Comparison of ENCODE assay signal across 17 cellular contexts in the genomic region with DNA sequence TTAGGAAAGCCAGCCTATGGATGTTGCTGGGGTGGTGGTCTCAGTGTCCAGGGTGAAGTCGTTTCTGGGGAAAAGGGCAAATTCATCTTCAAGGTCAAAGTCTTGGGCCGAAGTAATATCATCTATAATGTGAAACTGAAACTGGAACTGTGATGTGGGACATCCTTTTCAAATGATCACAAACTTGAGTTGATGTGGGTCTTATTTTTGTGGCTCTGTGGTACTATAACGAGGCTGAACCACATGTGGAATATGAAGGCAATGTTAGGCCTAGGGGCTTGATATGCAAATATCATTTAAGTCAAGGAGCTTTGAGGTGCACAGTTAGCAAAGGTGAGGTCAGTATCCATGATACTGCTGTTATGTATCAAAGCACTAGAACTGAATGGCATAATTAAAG. TPM values are rescaled to one million over a fixed set of nuclear protein-coding genes. Genes with fewer than 3 reads are reported as not detected.
A peak's percentile ranks its signal among the peaks of the same experiment; 100 is the strongest.
DNase-seq lines count a peak whose midpoint lies in the region; FAIRE-seq and TF ChIP-seq lines count a peak whose summit lies in the region.
"Had no signal": no experiment of that assay in that cellular context is flagged by ENCODE, and none has a peak within 500 bp of the region (broad histone marks: within the 10 kb centered on the region; RNA-seq: fewer than 3 reads in every experiment).

No MANE protein-coding gene starts in this region.

- H3K9me3 Mint-ChIP-seq in activated CD4-positive, alpha-beta T cell treated with anti-CD3 and anti-CD28 coated beads, Interleukin-2, amount 10 ng/mL, durations not matched to agents 24 days and 14 days = peaks cover 46% of the 10 kb centered on the region
- peaks cover 23% of the 10 kb centered on the region for H3K9me3 Mint-ChIP-seq in activated naive CD8-positive, alpha-beta T cell (ENCODE audit: low read depth)

- H3K9me3 ChIP-seq in small intestine (ENCODE audit: control insufficient read depth, low read depth) = no peaks in the 10 kb centered on the region
- H3K9me3 ChIP-seq: neutrophil had no signal

- WGBS in small intestine, 3 donors = 21 to 43% (median 28%) methylated on average over 3 of the region's 3 CpGs

- H3K4me3 ChIP-seq in small intestine (ENCODE audit: low read depth in 1 of 2, low read length in 2 of 2) = no peak overlapping the region
- H3K4me3 ChIP-seq: GM23248, sigmoid colon had no signal

- H3K36me3 Mint-ChIP-seq in activated CD4-positive, alpha-beta T cell treated with anti-CD3 and anti-CD28 coated beads, Interleukin-2, amount 10 ng/mL, durations not matched to agents 24 days and 14 days (ENCODE audit: low read depth) = peaks cover 12% of the 10 kb centered on the region
- peaks cover 18% of the 10 kb centered on the region for H3K36me3 Mint-ChIP-seq in activated naive CD8-positive, alpha-beta T cell

- H3K4me1 Mint-ChIP-seq in activated CD4-positive, alpha-beta T cell treated with anti-CD3 and anti-CD28 coated beads, Interleukin-2, amount 10 ng/mL, durations not matched to agents 24 days and 14 days = peaks cover 16% of the 10 kb centered on the region
- H3K4me1 Mint-ChIP-seq in activated naive CD8-positive, alpha-beta T cell (ENCODE audit: low read depth) = peaks cover 24% of the 10 kb centered on the region

- H3K27ac Mint-ChIP-seq in activated CD4-positive, alpha-beta T cell treated with anti-CD3 and anti-CD28 coated beads, Interleukin-2, amount 10 ng/mL, durations not matched to agents 24 days and 14 days = peak overlapping the region; percentile 8
- H3K27ac Mint-ChIP-seq in activated naive CD8-positive, alpha-beta T cell = peak overlapping the region; percentile 64

- intact Hi-C loops in activated CD4-positive, alpha-beta T cell treated with anti-CD3 and anti-CD28 coated beads, Interleukin-2, amount 10 ng/mL, durations not matched to agents 24 days and 14 days (cut with micrococcal nuclease) = no loop called here

- no peaks in the 10 kb centered on the region for H3K36me3 ChIP-seq in small intestine (ENCODE audit: control insufficient read depth in 2 of 2, insufficient read depth in 2 of 2, low read length in 2 of 2)
- H3K36me3 ChIP-seq: neutrophil, sigmoid colon had no signal

- no peak for FAIRE-seq in small intestine (lab: Jason Lieb, UNC)
- FAIRE-seq: A204.1, astrocyte had no signal

- H3K27ac ChIP-seq in small intestine (ENCODE audit: low read depth in 1 of 2, low read length in 1 of 2) (peak overlapping the region; percentile 29 to 41), substantia nigra (ENCODE audit: low read depth, low read length, poor library complexity, severe bottlenecking) (no peak overlapping the region)
- H3K27ac ChIP-seq: GM23248, neutrophil, sigmoid colon had no signal

- CTCF ChIA-PET in HEK293T (lab: Yijun Ruan, JAX) = no interaction called here

- H3K4me3 Mint-ChIP-seq in activated CD4-positive, alpha-beta T cell treated with anti-CD3 and anti-CD28 coated beads, Interleukin-2, amount 10 ng/mL, durations not matched to agents 24 days and 14 days = peak overlapping the region; percentile 16
- H3K4me3 Mint-ChIP-seq in activated naive CD8-positive, alpha-beta T cell = peak overlapping the region; percentile 46

- peaks cover 0 to 4% of the 10 kb centered on the region in 2 donors for H3K27me3 ChIP-seq in small intestine (ENCODE audit: control insufficient read depth in 2 of 2, insufficient read depth in 2 of 2, low read length in 2 of 2)
- H3K27me3 ChIP-seq: neutrophil, sigmoid colon had no signal

- H3K4me1 ChIP-seq in small intestine (ENCODE audit: control insufficient read depth in 2 of 2, insufficient read depth in 1 of 2, low read depth in 1 of 2, low read length in 1 of 2) = no peaks in the 10 kb centered on the region
- H3K4me1 ChIP-seq: sigmoid colon had no signal

- DNase-seq in activated CD4-positive, alpha-beta T cell treated with anti-CD3 and anti-CD28 coated beads, Interleukin-2, amount 10 ng/mL, durations not matched to agents 24 days and 14 days = peak; percentile 68
- no peak for DNase-seq in activated CD4-positive, alpha-beta T cell treated with anti-CD3 and anti-CD28 coated beads for 1 hour
- DNase-seq in M059J (ENCODE audit: low read depth) (peak; percentile 20), small intestine (peak; percentile 23), HEK293T (ENCODE audit: extremely low spot score) (no peak), T1000 (lab: John Stamatoyannopoulos, UW) (no peak), substantia nigra (lab: John Stamatoyannopoulos, UW) (no peak)
- DNase-seq: dermis blood vessel endothelial cell, GDM1, GM23248, mammary epithelial cell, sigmoid colon had no signal

- POLR2A ChIA-PET in HEK293T (lab: Yijun Ruan, JAX) = no interaction called here

- H3K27me3 Mint-ChIP-seq in activated CD4-positive, alpha-beta T cell treated with anti-CD3 and anti-CD28 coated beads, Interleukin-2, amount 10 ng/mL, durations not matched to agents 24 days and 14 days = no peaks in the 10 kb centered on the region
- no peaks in the 10 kb centered on the region for H3K27me3 Mint-ChIP-seq in activated naive CD8-positive, alpha-beta T cell

TF ChIP-seq in HEK293T, 16 proteins besides CTCF, POLR2A, EP300 and RAD21:
- TF ChIP-seq L3MBTL2 (conservative IDR thresholded peaks at IDR 0.05) (no peak), LEF1 (IDR thresholded peaks at IDR 0.05; ENCODE audit: borderline replicate concordance) (no peak), ARNT (IDR thresholded peaks at IDR 0.05) (no peak), PKNOX1 (IDR thresholded peaks at IDR 0.05) (no peak), NFRKB (IDR thresholded peaks at IDR 0.05) (no peak), FOXM1 (IDR thresholded peaks at IDR 0.05; ENCODE audit: borderline replicate concordance) (no peak), BHLHE40 (IDR thresholded peaks at IDR 0.05; ENCODE audit: borderline replicate concordance) (no peak), SUZ12 (IDR thresholded peaks at IDR 0.05) (no peak), SP1 (IDR thresholded peaks at IDR 0.05) (no peak), TARDBP (IDR thresholded peaks at IDR 0.05) (no peak), FOXA1 (IDR thresholded peaks at IDR 0.05) (no peak), ZNF384 (IDR thresholded peaks at IDR 0.05) (no peak), FOXK2 (IDR thresholded peaks at IDR 0.05) (no peak), CTBP1 (IDR thresholded peaks at IDR 0.05; ENCODE audit: borderline replicate concordance) (no peak), ELF4 (IDR thresholded peaks at IDR 0.05) (no peak), HDGF (IDR thresholded peaks at IDR 0.05; ENCODE audit: borderline replicate concordance) (no peak)

RNA-seq across cellular contexts. Expression of gene CD200R1L, which starts 1.5 kb away (rescaled TPM):
- total RNA-seq in activated CD4-positive, alpha-beta T cell treated with anti-CD3 and anti-CD28 coated beads, Interleukin-2, amount 10 ng/mL, durations not matched to agents 24 days and 14 days = not detected in 2 replicates
- 0.22 TPM in 1 of 2 replicates, not detected in the other for total RNA-seq in M059J (2014; rRNA removed; shearing (Covaris generic))
- not detected for polyA plus RNA-seq in small intestine
- total RNA-seq: astrocyte, dermis blood vessel endothelial cell, GM23248, mammary epithelial cell, sigmoid colon, SK-MEL-5 had no signal
- polyA plus RNA-seq: GM23248, mammary epithelial cell, sigmoid colon had no signal

Comparison
In these comparisons a context has a peak if more than half of its experiments do, and no peak if none do; other contexts are left out.
1. DNase-seq: peak in activated CD4-positive, alpha-beta T cell treated with anti-CD3 and anti-CD28 coated beads, Interleukin-2, amount 10 ng/mL, durations not matched to agents 24 days and 14 days (single experiment), M059J (single experiment) and small intestine (single experiment); none in activated CD4-positive, alpha-beta T cell treated with anti-CD3 and anti-CD28 coated beads for 1 hour (single experiment), HEK293T (single experiment), T1000 (single experiment) and substantia nigra (0 of 49).